In genomic region chr20:4811661-4812181, GRCh38 we compare ENCODE assay signal across 8 cellular contexts.
A peak's percentile ranks its signal among the peaks of the same experiment; 100 is the strongest.
DNase-seq lines count a peak whose midpoint lies in the region; ATAC-seq and TF ChIP-seq lines count a peak whose summit lies in the region.

No MANE protein-coding gene starts in this region.

- peak overlapping the region; percentile 71 for H3K4me3 Mint-ChIP-seq in activated naive CD4-positive, alpha-beta T cell treated with anti-CD3 and anti-CD28 coated beads, Interleukin-2, amount 50 U/mL, for 24 hours

- H3K36me3 Mint-ChIP-seq in activated naive CD4-positive, alpha-beta T cell treated with anti-CD3 and anti-CD28 coated beads, Interleukin-2, amount 50 U/mL, for 24 hours, result peaks cover 2% of the 10 kb centered on the region

- H3K27me3 Mint-ChIP-seq in activated naive CD4-positive, alpha-beta T cell treated with anti-CD3 and anti-CD28 coated beads, Interleukin-2, amount 50 U/mL, for 24 hours, result no peaks in the 10 kb centered on the region

- peak in 10 of 14 donors; percentile 22 to 73 (median 62) for DNase-seq in C1 segment of cervical spinal cord (lab: John Stamatoyannopoulos, UW)
- peak; percentile 45 for DNase-seq in midbrain (lab: John Stamatoyannopoulos, UW)
- DNase-seq in iPS-NIHi7 (ENCODE audit: extremely low spot score), result no peak
- no peak for DNase-seq in erythroblast (lab: John Stamatoyannopoulos, UW)

- no peaks in the 10 kb centered on the region for H3K9me3 Mint-ChIP-seq in activated naive CD4-positive, alpha-beta T cell treated with anti-CD3 and anti-CD28 coated beads, Interleukin-2, amount 50 U/mL, for 24 hours

- peak; percentile 42; the same call in 1 of the 2 replicates for TF ChIP-seq POLR2A in Raji (IDR thresholded peaks at IDR 0.05; ENCODE audit: insufficient read depth, low read depth, low read length)
- TF ChIP-seq POLR2A in erythroblast (IDR thresholded peaks at IDR 0.05; ENCODE audit: low read length), result no peak

- peaks cover 94% of the 10 kb centered on the region for H3K4me1 Mint-ChIP-seq in activated naive CD4-positive, alpha-beta T cell treated with anti-CD3 and anti-CD28 coated beads, Interleukin-2, amount 50 U/mL, for 24 hours

- H3K27ac Mint-ChIP-seq in activated naive CD4-positive, alpha-beta T cell treated with anti-CD3 and anti-CD28 coated beads, Interleukin-2, amount 50 U/mL, for 24 hours, result peak overlapping the region; percentile 99

- ATAC-seq in GM21515 (IDR thresholded peaks at IDR 0.05; ENCODE audit: unreplicated experiment) (no peak), GM21367 (IDR thresholded peaks at IDR 0.05; ENCODE audit: unreplicated experiment) (no peak)

Comparison
In these comparisons a context has a peak if more than half of its experiments do, and no peak if none do; other contexts are left out.
1. DNase-seq: peak in C1 segment of cervical spinal cord (10 of 14) and midbrain (single experiment); none in iPS-NIHi7 (single experiment) and erythroblast (0 of 2).